Comparison of ENCODE assay signal across 1 cellular context in the genomic region with DNA sequence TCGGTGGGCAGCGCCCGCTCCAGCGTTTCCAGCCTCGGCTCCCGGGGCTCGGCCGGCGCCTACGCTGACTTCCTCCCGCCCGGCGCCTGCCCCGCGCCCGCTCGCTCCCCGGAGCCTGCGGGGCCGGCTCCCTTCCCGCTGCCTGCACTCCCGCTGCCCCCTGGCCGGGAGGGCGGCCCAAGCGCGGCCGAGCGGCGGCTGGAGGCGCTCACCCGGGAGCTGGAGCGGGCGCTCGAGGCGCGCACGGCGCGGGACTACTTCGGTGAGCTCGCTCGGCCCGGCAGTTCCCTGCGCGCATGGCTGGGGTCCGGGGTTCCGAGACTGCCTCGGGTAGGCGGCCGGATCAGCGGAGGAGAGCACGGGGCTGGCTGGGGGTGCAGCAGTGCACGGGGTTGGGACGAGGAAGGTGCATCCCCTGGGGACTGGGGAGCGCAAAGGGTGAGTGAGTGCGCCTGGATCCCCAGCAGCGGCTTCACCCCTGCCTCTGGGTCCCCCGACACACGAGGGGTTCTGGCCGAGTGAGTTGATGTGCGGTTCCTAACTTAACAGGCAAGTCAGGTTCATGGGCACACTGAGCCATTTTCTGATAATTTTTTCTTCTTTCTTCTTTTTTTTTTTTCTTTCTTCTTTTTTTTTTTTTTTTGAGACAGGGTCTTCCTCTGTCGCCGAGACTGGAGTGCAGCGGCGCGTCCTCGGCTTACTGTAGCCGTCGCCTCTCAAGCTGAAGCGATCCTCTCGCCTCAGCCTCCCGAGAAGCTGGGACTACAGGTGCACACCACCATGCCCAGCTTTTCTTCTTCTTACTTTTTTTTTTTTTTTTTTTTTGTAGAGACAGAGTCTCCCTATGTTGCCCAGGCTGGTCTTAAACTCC.
TF ChIP-seq lines count a peak whose summit lies in the region.

No MANE protein-coding gene starts in this region.

TF ChIP-seq in IMR-90, 13 proteins besides CTCF, POLR2A, EP300 and RAD21 (continued from another document):
- TF ChIP-seq SMC3 (IDR thresholded peaks at IDR 0.05; ENCODE audit: low read depth, low read length), result no peak
TF ChIP-seq in IMR-90: peak in this region for 1.
